1 cellular context compared by ENCODE assay signal in the genomic region with DNA sequence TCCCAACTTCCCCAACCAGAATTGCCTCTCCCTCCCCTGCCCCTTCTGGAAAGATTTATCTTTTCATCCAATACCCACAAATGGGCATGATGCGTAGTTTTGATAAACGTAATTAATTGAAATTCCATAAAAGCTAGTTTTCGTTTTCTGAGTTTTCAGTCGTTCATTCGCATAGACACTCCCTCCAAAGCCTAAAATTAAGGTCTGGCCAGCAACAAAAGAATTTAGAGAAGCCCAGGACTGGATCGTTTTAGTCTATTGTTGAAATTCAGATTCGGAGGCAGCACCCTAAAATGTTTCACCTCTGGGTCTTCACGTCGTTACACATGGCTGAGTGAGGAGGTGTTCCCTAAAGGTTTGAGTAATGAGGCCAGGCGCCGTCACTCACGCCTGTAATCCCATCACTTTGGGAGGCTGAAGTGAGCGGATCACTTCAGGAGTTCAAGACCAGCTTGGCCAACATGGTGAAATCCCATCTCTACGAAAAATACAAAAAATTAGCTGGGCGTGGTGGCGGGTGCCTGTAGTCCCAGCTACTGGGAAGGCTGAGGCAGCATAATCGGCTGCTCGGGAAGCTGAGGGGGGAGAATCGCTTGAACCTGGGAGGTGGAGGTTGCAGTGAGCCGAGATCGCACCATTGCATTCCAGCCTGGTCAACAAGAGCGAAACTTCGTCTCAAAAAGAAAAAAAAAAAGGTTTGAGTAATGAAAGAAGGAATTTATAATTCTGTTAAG.
TF ChIP-seq lines count a peak whose summit lies in the region.

No MANE protein-coding gene starts in this region.

TF ChIP-seq in H1, 55 proteins besides CTCF, POLR2A, EP300 and RAD21:
- TF ChIP-seq PHF8 (conservative IDR thresholded peaks at IDR 0.05; ENCODE audit: low read depth, low read length) (no peak), KDM5A (IDR thresholded peaks at IDR 0.05; ENCODE audit: low read length) (no peak), SIN3A (conservative IDR thresholded peaks at IDR 0.05 in 1 of 2, IDR thresholded peaks at IDR 0.05 in 1 of 2; ENCODE audit: low read depth in 1 of 2, low read length in 2 of 2) (no peak; a peak in 1 of 4 replicates), YY1 (IDR thresholded peaks at IDR 0.05; ENCODE audit: low read depth, low read length) (no peak), JUND (IDR thresholded peaks at IDR 0.05; ENCODE audit: low read length) (no peak), ASH2L (IDR thresholded peaks at IDR 0.05; ENCODE audit: low read length) (no peak), BRCA1 (IDR thresholded peaks at IDR 0.05; ENCODE audit: low read depth, low read length) (no peak), TCF12 (IDR thresholded peaks at IDR 0.05; ENCODE audit: low read depth, low read length) (no peak), FOSL1 (IDR thresholded peaks at IDR 0.05; ENCODE audit: insufficient read depth, low read depth, low read length) (no peak)
- TF ChIP-seq, protein P1, sequence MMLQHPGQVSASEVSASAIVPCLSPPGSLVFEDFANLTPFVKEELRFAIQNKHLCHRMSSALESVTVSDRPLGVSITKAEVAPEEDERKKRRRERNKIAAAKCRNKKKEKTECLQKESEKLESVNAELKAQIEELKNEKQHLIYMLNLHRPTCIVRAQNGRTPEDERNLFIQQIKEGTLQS (IDR thresholded peaks at IDR 0.05; ENCODE audit: insufficient read depth, low read depth, low read length), result no peak
